ENCODE assay signal across 13 cellular contexts in the genomic region with DNA sequence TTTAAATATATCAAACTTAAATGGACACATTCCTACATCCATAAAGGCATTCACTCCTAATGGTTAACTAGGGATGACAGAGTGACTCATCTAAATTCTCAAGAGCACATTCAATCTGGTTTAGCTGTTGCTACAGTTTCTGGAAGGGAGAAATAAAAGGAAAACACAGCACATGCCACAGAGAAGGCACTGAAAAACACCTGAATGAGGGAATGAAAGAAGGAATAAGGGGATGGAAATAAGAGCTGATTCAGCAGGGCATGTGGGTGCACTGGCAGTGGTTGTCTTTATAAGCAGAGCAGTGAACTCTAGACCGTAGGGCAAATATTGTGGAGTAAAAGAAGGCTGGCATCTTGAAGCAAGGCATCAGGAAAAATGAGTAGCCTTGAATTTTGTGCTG.
DNase-seq lines count a peak whose midpoint lies in the region; ATAC-seq and TF ChIP-seq lines count a peak whose summit lies in the region.
"Had no signal": no experiment of that assay in that cellular context is flagged by ENCODE, and none has a peak within 500 bp of the region (broad histone marks: within the 10 kb centered on the region; RNA-seq: fewer than 3 reads in every experiment).

No MANE protein-coding gene starts in this region.

- H3K27ac Mint-ChIP-seq in chondrocyte (ENCODE audit: unreplicated experiment) = peak overlapping the region; percentile 91
- no peak overlapping the region for H3K27ac Mint-ChIP-seq in activated CD8-positive, alpha-beta T cell treated with anti-CD3 and anti-CD28 coated beads, Interleukin-2, amount 10 ng/mL, durations not matched to agents 7 days and 5 days
- no peak overlapping the region for H3K27ac Mint-ChIP-seq in naive thymus-derived CD8-positive, alpha-beta T cell
- H3K27ac Mint-ChIP-seq: activated CD8-positive, alpha-beta memory T cell treated with anti-CD3 and anti-CD28 coated beads, Interleukin-2, amount 10 ng/mL, durations not matched to agents 7 days and 5 days; effector memory CD8-positive, alpha-beta T cell; immature natural killer cell had no signal

- peaks cover 7% of the 10 kb centered on the region; the same call in 1 of the 2 replicates for H4K20me1 ChIP-seq in IMR-90 (ENCODE audit: insufficient read depth, low read length)

- no peak overlapping the region for H4K8ac ChIP-seq in IMR-90 (ENCODE audit: low read depth in 2 of 2, low read length in 2 of 2)
- no peak overlapping the region for H4K8ac ChIP-seq in mesendoderm (ENCODE audit: low read depth, low read length)

- no peaks in the 10 kb centered on the region for H3K27me3 ChIP-seq in IMR-90 (ENCODE audit: control insufficient read depth, insufficient read depth, low read length)
- no peaks in the 10 kb centered on the region for H3K27me3 ChIP-seq in mesendoderm (ENCODE audit: insufficient read depth, low read length, poor library complexity)

- ATAC-seq in IMR-90 (ENCODE audit: low read depth) = peak; percentile 84
- ATAC-seq in activated CD8-positive, alpha-beta T cell treated with anti-CD3 and anti-CD28 coated beads, Interleukin-2, amount 10 ng/mL, durations not matched to agents 7 days and 5 days = no peak
- no peak for ATAC-seq in naive thymus-derived CD8-positive, alpha-beta T cell
- ATAC-seq: activated CD8-positive, alpha-beta memory T cell treated with anti-CD3 and anti-CD28 coated beads, Interleukin-2, amount 10 ng/mL, durations not matched to agents 7 days and 5 days; effector memory CD8-positive, alpha-beta T cell had no signal

- WGBS in IMR-90 (ENCODE audit: extremely low coverage in 2 of 2, insufficient read length in 1 of 2), 2 experiments = 80% methylated on average over 1 of the region's 1 CpG; no CpG with 5 or more reads in 1 of the 2 experiments
- no CpG with 5 or more reads among the region's 1 CpG for WGBS in mesendoderm (ENCODE audit: extremely low coverage, insufficient coverage, low lambda C conversion rate)

- H3K14ac ChIP-seq in IMR-90 (replicated peaks; ENCODE audit: low read depth, low read length) = peak overlapping the region; percentile 33; the same call in 1 of the 2 replicates

- H3K4me3 ChIP-seq in AG09309 (ENCODE audit: control insufficient read depth, low read depth, low read length) (no peak overlapping the region), IMR-90 (ENCODE audit: insufficient read depth, low read depth, low read length) (no peak overlapping the region), mesendoderm (ENCODE audit: low read length) (no peak overlapping the region)

- H3K9me3 Mint-ChIP-seq in chondrocyte (ENCODE audit: low read depth) = peaks cover 6% of the 10 kb centered on the region
- H3K9me3 Mint-ChIP-seq in activated CD8-positive, alpha-beta T cell treated with anti-CD3 and anti-CD28 coated beads, Interleukin-2, amount 10 ng/mL, durations not matched to agents 7 days and 5 days (ENCODE audit: insufficient read depth) = no peaks in the 10 kb centered on the region
- H3K9me3 Mint-ChIP-seq in naive thymus-derived CD8-positive, alpha-beta T cell = peaks cover 12 to 27% (median 18%) of the 10 kb centered on the region in 9 donors

- H3K9ac ChIP-seq in IMR-90 (ENCODE audit: low read depth, low read length) (no peak overlapping the region), mesendoderm (ENCODE audit: low read length) (no peak overlapping the region)

- H3K4ac ChIP-seq in IMR-90 (ENCODE audit: low read depth, low read length) (peak overlapping the region; percentile 68), mesendoderm (ENCODE audit: low read depth, low read length) (no peak overlapping the region)

- H3K79me1 ChIP-seq in IMR-90 (ENCODE audit: low read depth in 1 of 2, low read length in 2 of 2) = peaks cover 2 to 13% of the 10 kb centered on the region in 2 experiments; a peak in 2 of 4 replicates
- H3K79me1 ChIP-seq in mesendoderm (ENCODE audit: low read length) = no peaks in the 10 kb centered on the region

- intact Hi-C loops in IMR-90 (cut with micrococcal nuclease) = no loop called here

- H3K4me1 Mint-ChIP-seq in chondrocyte (ENCODE audit: low read depth) = peaks cover 36% of the 10 kb centered on the region
- no peaks in the 10 kb centered on the region for H3K4me1 Mint-ChIP-seq in activated CD8-positive, alpha-beta T cell treated with anti-CD3 and anti-CD28 coated beads, Interleukin-2, amount 10 ng/mL, durations not matched to agents 7 days and 5 days (ENCODE audit: low read depth)
- peaks cover 0 to 2% (median 0%) of the 10 kb centered on the region in 4 donors for H3K4me1 Mint-ChIP-seq in naive thymus-derived CD8-positive, alpha-beta T cell
- H3K4me1 Mint-ChIP-seq: activated CD8-positive, alpha-beta memory T cell treated with anti-CD3 and anti-CD28 coated beads, Interleukin-2, amount 10 ng/mL, durations not matched to agents 7 days and 5 days; immature natural killer cell had no signal

- H3K18ac ChIP-seq in IMR-90 (ENCODE audit: low read depth, low read length) (peak overlapping the region; percentile 37; the same call in 1 of the 2 replicates), mesendoderm (ENCODE audit: low read length) (no peak overlapping the region)

- in situ Hi-C loops in IMR-90 (cut with MboI; ENCODE audit: low sequenced_read_pairs) = no loop called here
- in situ Hi-C loops in G401 (cut with HindIII; ENCODE audit: low sequenced_read_pairs) = no loop called here

- H4K91ac ChIP-seq in IMR-90 (ENCODE audit: insufficient read depth, low read depth, low read length) = no peak overlapping the region

- H3K4me1 ChIP-seq in IMR-90 (ENCODE audit: control insufficient read depth, insufficient read depth, low read length) (peaks cover 7% of the 10 kb centered on the region), mesendoderm (ENCODE audit: control insufficient read depth, low read depth, low read length) (no peaks in the 10 kb centered on the region)

- TF ChIP-seq CTCF in AG09309 (IDR thresholded peaks at IDR 0.05; ENCODE audit: control insufficient read depth, insufficient read depth, low read depth, low read length, missing control alignments) (no peak), IMR-90 (conservative IDR thresholded peaks at IDR 0.05; ENCODE audit: low read depth, low read length) (no peak), chondrocyte (IDR thresholded peaks at IDR 0.05) (no peak)

- H3K9me3 ChIP-seq in IMR-90 (ENCODE audit: control insufficient read depth, insufficient read depth, low read length) = no peaks in the 10 kb centered on the region

- DNase-seq in AG09309 (ENCODE audit: low read depth) (peak; percentile 11), IMR-90 (peak; percentile 74), chondrocyte (ENCODE audit: low spot score) (no peak), mesendoderm (peak; percentile 38), G401 (ENCODE audit: low spot score) (no peak)
- no peak for DNase-seq in activated CD8-positive, alpha-beta T cell treated with anti-CD3 and anti-CD28 coated beads, Interleukin-2, amount 10 ng/mL, durations not matched to agents 7 days and 5 days
- no peak for DNase-seq in naive thymus-derived CD8-positive, alpha-beta T cell
- no peak for DNase-seq in stimulated activated CD4-positive, alpha-beta T cell treated with anti-CD3 and anti-CD28 coated beads, Interleukin-4, amount 100 ng/mL, for 24 hours
- DNase-seq: activated CD8-positive, alpha-beta memory T cell treated with anti-CD3 and anti-CD28 coated beads, Interleukin-2, amount 10 ng/mL, durations not matched to agents 7 days and 5 days; effector memory CD8-positive, alpha-beta T cell; immature natural killer cell; NCI-H1436 had no signal

- H2AK5ac ChIP-seq in IMR-90 (ENCODE audit: low read depth, low read length) (no peak overlapping the region), mesendoderm (ENCODE audit: low read length) (no peak overlapping the region)

- H2AFZ ChIP-seq in IMR-90 (replicated peaks; ENCODE audit: low read length, poor library complexity) = no peak overlapping the region

- peaks cover 4% of the 10 kb centered on the region for H3K36me3 Mint-ChIP-seq in chondrocyte (ENCODE audit: low read depth)
- H3K36me3 Mint-ChIP-seq in activated CD8-positive, alpha-beta T cell treated with anti-CD3 and anti-CD28 coated beads, Interleukin-2, amount 10 ng/mL, durations not matched to agents 7 days and 5 days (ENCODE audit: low read depth) = peaks cover 27% of the 10 kb centered on the region
- H3K36me3 Mint-ChIP-seq in naive thymus-derived CD8-positive, alpha-beta T cell = peaks cover 36 to 76% (median 70%) of the 10 kb centered on the region in 3 donors

- no peaks in the 10 kb centered on the region for H3K27me3 Mint-ChIP-seq in chondrocyte (ENCODE audit: low read depth)
- no peaks in the 10 kb centered on the region for H3K27me3 Mint-ChIP-seq in activated CD8-positive, alpha-beta T cell treated with anti-CD3 and anti-CD28 coated beads, Interleukin-2, amount 10 ng/mL, durations not matched to agents 7 days and 5 days (ENCODE audit: low read depth)
- no peaks in the 10 kb centered on the region for H3K27me3 Mint-ChIP-seq in naive thymus-derived CD8-positive, alpha-beta T cell
- H3K27me3 Mint-ChIP-seq: activated CD8-positive, alpha-beta memory T cell treated with anti-CD3 and anti-CD28 coated beads, Interleukin-2, amount 10 ng/mL, durations not matched to agents 7 days and 5 days; effector memory CD8-positive, alpha-beta T cell had no signal

- H3K4me2 ChIP-seq in IMR-90 (ENCODE audit: low read depth, low read length) = peak overlapping the region; percentile 76; the same call in 1 of the 2 replicates
- H3K4me2 ChIP-seq in mesendoderm (ENCODE audit: low read length) = no peak overlapping the region

- no peak overlapping the region for H4K5ac ChIP-seq in IMR-90 (ENCODE audit: low read depth, low read length)
- H4K5ac ChIP-seq in mesendoderm (ENCODE audit: low read length) = no peak overlapping the region

- no peak overlapping the region for H3K4me3 Mint-ChIP-seq in chondrocyte (ENCODE audit: unreplicated experiment)
- H3K4me3 Mint-ChIP-seq in activated CD8-positive, alpha-beta T cell treated with anti-CD3 and anti-CD28 coated beads, Interleukin-2, amount 10 ng/mL, durations not matched to agents 7 days and 5 days = no peak overlapping the region
- no peak overlapping the region for H3K4me3 Mint-ChIP-seq in naive thymus-derived CD8-positive, alpha-beta T cell
- H3K4me3 Mint-ChIP-seq: activated CD8-positive, alpha-beta memory T cell treated with anti-CD3 and anti-CD28 coated beads, Interleukin-2, amount 10 ng/mL, durations not matched to agents 7 days and 5 days; effector memory CD8-positive, alpha-beta T cell; immature natural killer cell had no signal

- H3K56ac ChIP-seq in IMR-90 (ENCODE audit: extremely low read depth, insufficient read depth, low read length) (no peak overlapping the region), mesendoderm (ENCODE audit: low read length) (no peak overlapping the region)

- H3K9me1 ChIP-seq in IMR-90 (ENCODE audit: insufficient read depth, low read length) = no peaks in the 10 kb centered on the region

- dilution Hi-C loops in IMR-90 (cut with HindIII; ENCODE audit: low sequenced_read_pairs, unreplicated experiment) = no loop called here

- TF ChIP-seq RAD21 in IMR-90 (IDR thresholded peaks at IDR 0.05; ENCODE audit: low read length) = no peak

- POLR2A ChIA-PET in IMR-90 (lab: Charles Lee; ENCODE audit: unreplicated experiment) = interaction anchor here (0.6 kb wide), 1 partner anchor 107 kb away, joined by 3 read pairs; no protein-coding TSS in a partner anchor
- POLR2A ChIA-PET in activated CD8-positive, alpha-beta T cell treated with anti-CD3 and anti-CD28 coated beads, Interleukin-2, amount 10 ng/mL, durations not matched to agents 7 days and 5 days (lab: Charles Lee) = no interaction called here
- POLR2A ChIA-PET in naive thymus-derived CD8-positive, alpha-beta T cell (lab: Charles Lee) = no interaction called here

- H2AK9ac ChIP-seq in IMR-90 (replicated peaks; ENCODE audit: low read depth, low read length, poor library complexity) = peak overlapping the region; percentile 33

- H3K23ac ChIP-seq in IMR-90 (ENCODE audit: low read depth, low read length) (no peak overlapping the region), mesendoderm (ENCODE audit: low read length) (no peak overlapping the region)

- peak overlapping the region; percentile 83 for H2BK20ac ChIP-seq in IMR-90 (ENCODE audit: low read depth, low read length)

- no TSS peak for BruUV-seq in IMR-90 (replicated peaks; lab: Mats Ljungman, UMichigan)

- H2BK120ac ChIP-seq in IMR-90 (ENCODE audit: low read depth, low read length) (peak overlapping the region; percentile 63), mesendoderm (ENCODE audit: low read depth, low read length) (no peak overlapping the region)

- H2BK15ac ChIP-seq in IMR-90 (ENCODE audit: low read depth, low read length) (no peak overlapping the region), mesendoderm (replicated peaks; ENCODE audit: low read depth) (no peak overlapping the region)

- TF ChIP-seq POLR2A in IMR-90 (IDR thresholded peaks at IDR 0.05; ENCODE audit: low read depth, low read length) = no peak

- H3K36me3 ChIP-seq in IMR-90 (ENCODE audit: control insufficient read depth, insufficient read depth, low read length) (peaks cover 3% of the 10 kb centered on the region; the same call in 1 of the 2 replicates), mesendoderm (ENCODE audit: control insufficient read depth, insufficient read depth, low read length) (no peaks in the 10 kb centered on the region)

- H3K27ac ChIP-seq in IMR-90 (ENCODE audit: insufficient read depth, low read length) = no peak overlapping the region
- H3K27ac ChIP-seq in mesendoderm (ENCODE audit: low read depth, low read length) = no peak overlapping the region
- H3K27ac ChIP-seq: C4-2B had no signal

- CTCF ChIA-PET in IMR-90 (lab: Yijun Ruan, JAX) = no interaction called here
- CTCF ChIA-PET in activated CD8-positive, alpha-beta T cell treated with anti-CD3 and anti-CD28 coated beads, Interleukin-2, amount 10 ng/mL, durations not matched to agents 7 days and 5 days (lab: Charles Lee) = interaction anchor here (1.4 kb wide), 1 partner anchor 56 kb away, joined by 4 read pairs; no protein-coding TSS in a partner anchor

- H3K79me2 ChIP-seq in mesendoderm (ENCODE audit: control insufficient read depth, insufficient read depth, low read length) = no peaks in the 10 kb centered on the region

- H2BK5ac ChIP-seq in IMR-90 (ENCODE audit: low read depth, low read length, poor library complexity, severe bottlenecking) = peak overlapping the region; percentile 71
- no peak overlapping the region for H2BK5ac ChIP-seq in mesendoderm (ENCODE audit: low read length)

Comparison
In these comparisons a context has a peak if more than half of its experiments do, and no peak if none do; other contexts are left out.
1. DNase-seq: peak in AG09309 (single experiment), IMR-90 (single experiment) and mesendoderm (single experiment); none in chondrocyte (single experiment), activated CD8-positive, alpha-beta T cell treated with anti-CD3 and anti-CD28 coated beads, Interleukin-2, amount 10 ng/mL, durations not matched to agents 7 days and 5 days (single experiment), G401 (single experiment), naive thymus-derived CD8-positive, alpha-beta T cell (0 of 10) and stimulated activated CD4-positive, alpha-beta T cell treated with anti-CD3 and anti-CD28 coated beads, Interleukin-4, amount 100 ng/mL, for 24 hours (single experiment).